Comparison of ENCODE assay signal across 1 cellular context in the genomic region with DNA sequence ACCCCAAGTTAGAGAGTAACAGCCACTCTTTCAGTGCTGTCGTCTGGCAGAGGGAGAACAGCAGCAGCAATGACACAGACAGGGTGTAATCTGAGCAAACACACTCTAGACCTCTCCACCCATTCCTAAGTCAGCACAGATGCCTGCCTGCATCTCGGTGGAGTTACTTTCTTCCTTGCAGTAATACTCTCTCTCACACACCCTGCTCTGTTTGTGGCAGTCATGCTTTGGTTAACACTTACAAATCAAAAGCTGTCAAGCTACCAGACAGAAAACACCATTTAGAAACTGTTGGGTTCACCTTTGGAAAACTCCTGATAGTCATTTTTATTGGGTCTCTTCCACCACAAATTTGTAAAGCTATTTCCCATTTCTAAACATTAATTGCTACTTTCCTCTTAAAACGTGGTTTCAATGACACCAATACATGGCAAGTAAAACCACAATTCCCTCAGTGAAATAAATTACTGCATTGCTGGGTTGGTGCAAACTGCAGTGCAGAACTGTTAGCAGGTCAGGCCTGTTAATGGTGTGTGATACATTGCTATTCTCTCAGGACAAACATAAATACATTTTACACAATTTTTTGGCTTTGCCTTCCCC.
TF ChIP-seq lines count a peak whose summit lies in the region.

No MANE protein-coding gene starts in this region.

TF ChIP-seq in WTC11, 78 proteins besides CTCF, POLR2A, EP300 and RAD21:
- TF ChIP-seq, protein P1, sequence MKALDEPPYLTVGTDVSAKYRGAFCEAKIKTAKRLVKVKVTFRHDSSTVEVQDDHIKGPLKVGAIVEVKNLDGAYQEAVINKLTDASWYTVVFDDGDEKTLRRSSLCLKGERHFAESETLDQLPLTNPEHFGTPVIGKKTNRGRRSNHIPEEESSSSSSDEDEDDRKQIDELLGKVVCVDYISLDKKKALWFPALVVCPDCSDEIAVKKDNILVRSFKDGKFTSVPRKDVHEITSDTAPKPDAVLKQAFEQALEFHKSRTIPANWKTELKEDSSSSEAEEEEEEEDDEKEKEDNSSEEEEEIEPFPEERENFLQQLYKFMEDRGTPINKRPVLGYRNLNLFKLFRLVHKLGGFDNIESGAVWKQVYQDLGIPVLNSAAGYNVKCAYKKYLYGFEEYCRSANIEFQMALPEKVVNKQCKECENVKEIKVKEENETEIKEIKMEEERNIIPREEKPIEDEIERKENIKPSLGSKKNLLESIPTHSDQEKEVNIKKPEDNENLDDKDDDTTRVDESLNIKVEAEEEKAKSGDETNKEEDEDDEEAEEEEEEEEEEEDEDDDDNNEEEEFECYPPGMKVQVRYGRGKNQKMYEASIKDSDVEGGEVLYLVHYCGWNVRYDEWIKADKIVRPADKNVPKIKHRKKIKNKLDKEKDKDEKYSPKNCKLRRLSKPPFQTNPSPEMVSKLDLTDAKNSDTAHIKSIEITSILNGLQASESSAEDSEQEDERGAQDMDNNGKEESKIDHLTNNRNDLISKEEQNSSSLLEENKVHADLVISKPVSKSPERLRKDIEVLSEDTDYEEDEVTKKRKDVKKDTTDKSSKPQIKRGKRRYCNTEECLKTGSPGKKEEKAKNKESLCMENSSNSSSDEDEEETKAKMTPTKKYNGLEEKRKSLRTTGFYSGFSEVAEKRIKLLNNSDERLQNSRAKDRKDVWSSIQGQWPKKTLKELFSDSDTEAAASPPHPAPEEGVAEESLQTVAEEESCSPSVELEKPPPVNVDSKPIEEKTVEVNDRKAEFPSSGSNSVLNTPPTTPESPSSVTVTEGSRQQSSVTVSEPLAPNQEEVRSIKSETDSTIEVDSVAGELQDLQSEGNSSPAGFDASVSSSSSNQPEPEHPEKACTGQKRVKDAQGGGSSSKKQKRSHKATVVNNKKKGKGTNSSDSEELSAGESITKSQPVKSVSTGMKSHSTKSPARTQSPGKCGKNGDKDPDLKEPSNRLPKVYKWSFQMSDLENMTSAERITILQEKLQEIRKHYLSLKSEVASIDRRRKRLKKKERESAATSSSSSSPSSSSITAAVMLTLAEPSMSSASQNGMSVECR (CRISPR knock-in tag; IDR thresholded peaks at IDR 0.05; ENCODE audit: borderline replicate concordance) = no peak
- TF ChIP-seq, protein P2, sequence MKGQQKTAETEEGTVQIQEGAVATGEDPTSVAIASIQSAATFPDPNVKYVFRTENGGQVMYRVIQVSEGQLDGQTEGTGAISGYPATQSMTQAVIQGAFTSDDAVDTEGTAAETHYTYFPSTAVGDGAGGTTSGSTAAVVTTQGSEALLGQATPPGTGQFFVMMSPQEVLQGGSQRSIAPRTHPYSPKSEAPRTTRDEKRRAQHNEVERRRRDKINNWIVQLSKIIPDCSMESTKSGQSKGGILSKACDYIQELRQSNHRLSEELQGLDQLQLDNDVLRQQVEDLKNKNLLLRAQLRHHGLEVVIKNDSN (CRISPR knock-in tag; IDR thresholded peaks at IDR 0.05) = no peak
- no peak for TF ChIP-seq CREB1 (CRISPR knock-in tag; IDR thresholded peaks at IDR 0.05)
- TF ChIP-seq, protein P3, sequence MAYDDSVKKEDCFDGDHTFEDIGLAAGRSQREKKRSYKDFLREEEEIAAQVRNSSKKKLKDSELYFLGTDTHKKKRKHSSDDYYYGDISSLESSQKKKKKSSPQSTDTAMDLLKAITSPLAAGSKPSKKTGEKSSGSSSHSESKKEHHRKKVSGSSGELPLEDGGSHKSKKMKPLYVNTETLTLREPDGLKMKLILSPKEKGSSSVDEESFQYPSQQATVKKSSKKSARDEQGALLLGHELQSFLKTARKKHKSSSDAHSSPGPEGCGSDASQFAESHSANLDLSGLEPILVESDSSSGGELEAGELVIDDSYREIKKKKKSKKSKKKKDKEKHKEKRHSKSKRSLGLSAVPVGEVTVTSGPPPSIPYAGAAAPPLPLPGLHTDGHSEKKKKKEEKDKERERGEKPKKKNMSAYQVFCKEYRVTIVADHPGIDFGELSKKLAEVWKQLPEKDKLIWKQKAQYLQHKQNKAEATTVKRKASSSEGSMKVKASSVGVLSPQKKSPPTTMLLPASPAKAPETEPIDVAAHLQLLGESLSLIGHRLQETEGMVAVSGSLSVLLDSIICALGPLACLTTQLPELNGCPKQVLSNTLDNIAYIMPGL (CRISPR knock-in tag; IDR thresholded peaks at IDR 0.05) = no peak
- no peak for TF ChIP-seq GABPB1 (CRISPR knock-in tag; IDR thresholded peaks at IDR 0.05)
- no peak for TF ChIP-seq ETV6 (CRISPR knock-in tag; IDR thresholded peaks at IDR 0.05)
- no peak for TF ChIP-seq ZNF138 (CRISPR knock-in tag; conservative IDR thresholded peaks at IDR 0.05)
